ENCODE assay signal across 1 cellular context in the genomic region with DNA sequence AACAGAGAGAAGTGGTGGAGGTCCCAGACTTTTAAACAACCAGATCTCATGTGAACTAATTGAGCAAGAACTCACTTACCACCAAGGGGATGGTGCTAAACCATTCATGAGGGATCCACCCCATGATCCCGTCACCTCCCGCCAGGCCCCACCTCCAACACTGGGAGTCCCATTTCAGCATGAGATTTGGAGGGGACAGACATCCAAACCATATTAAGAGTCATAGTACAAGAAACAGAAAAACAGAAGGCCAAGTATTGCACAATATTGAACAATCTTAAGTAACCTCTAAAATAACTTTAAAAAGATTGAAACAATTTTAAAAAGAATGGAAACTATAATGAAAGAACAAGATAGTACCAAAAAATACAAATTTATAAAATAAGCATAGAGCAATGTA.
TF ChIP-seq lines count a peak whose summit lies in the region.

No MANE protein-coding gene starts in this region.

TF ChIP-seq in GM12878, 131 proteins besides CTCF, POLR2A, EP300 and RAD21:
- TF ChIP-seq SPI1 (IDR thresholded peaks at IDR 0.05; ENCODE audit: borderline replicate concordance, insufficient read depth, low read depth, low read length) (no peak), SUPT20H (IDR thresholded peaks at IDR 0.05; ENCODE audit: borderline replicate concordance, control insufficient read depth, low read depth, low read length) (no peak), SREBF1 (IDR thresholded peaks at IDR 0.05; ENCODE audit: low read length) (no peak), HDGF (IDR thresholded peaks at IDR 0.05) (no peak), TCF12 (IDR thresholded peaks at IDR 0.05; ENCODE audit: low read depth, low read length) (no peak), HDAC6 (IDR thresholded peaks at IDR 0.05; ENCODE audit: unreplicated experiment) (no peak), MEF2B (IDR thresholded peaks at IDR 0.05; ENCODE audit: partially characterized antibody, poor library complexity, severe bottlenecking) (no peak), STAT3 (IDR thresholded peaks at IDR 0.05; ENCODE audit: low read depth, low read length) (no peak), PAX8 (IDR thresholded peaks at IDR 0.05) (no peak), NFXL1 (IDR thresholded peaks at IDR 0.05; ENCODE audit: borderline replicate concordance) (no peak), SRF (IDR thresholded peaks at IDR 0.05; ENCODE audit: low read depth in 2 of 2, low read length in 2 of 2) (no peak), CBX5 (IDR thresholded peaks at IDR 0.05; ENCODE audit: low read depth) (no peak), EED (IDR thresholded peaks at IDR 0.05; ENCODE audit: low read depth) (no peak), LARP7 (IDR thresholded peaks at IDR 0.05) (no peak), BHLHE40 (IDR thresholded peaks at IDR 0.05; ENCODE audit: borderline replicate concordance in 1 of 2, low read depth in 2 of 2, low read length in 1 of 2) (no peak)
- TF ChIP-seq, protein P1, sequence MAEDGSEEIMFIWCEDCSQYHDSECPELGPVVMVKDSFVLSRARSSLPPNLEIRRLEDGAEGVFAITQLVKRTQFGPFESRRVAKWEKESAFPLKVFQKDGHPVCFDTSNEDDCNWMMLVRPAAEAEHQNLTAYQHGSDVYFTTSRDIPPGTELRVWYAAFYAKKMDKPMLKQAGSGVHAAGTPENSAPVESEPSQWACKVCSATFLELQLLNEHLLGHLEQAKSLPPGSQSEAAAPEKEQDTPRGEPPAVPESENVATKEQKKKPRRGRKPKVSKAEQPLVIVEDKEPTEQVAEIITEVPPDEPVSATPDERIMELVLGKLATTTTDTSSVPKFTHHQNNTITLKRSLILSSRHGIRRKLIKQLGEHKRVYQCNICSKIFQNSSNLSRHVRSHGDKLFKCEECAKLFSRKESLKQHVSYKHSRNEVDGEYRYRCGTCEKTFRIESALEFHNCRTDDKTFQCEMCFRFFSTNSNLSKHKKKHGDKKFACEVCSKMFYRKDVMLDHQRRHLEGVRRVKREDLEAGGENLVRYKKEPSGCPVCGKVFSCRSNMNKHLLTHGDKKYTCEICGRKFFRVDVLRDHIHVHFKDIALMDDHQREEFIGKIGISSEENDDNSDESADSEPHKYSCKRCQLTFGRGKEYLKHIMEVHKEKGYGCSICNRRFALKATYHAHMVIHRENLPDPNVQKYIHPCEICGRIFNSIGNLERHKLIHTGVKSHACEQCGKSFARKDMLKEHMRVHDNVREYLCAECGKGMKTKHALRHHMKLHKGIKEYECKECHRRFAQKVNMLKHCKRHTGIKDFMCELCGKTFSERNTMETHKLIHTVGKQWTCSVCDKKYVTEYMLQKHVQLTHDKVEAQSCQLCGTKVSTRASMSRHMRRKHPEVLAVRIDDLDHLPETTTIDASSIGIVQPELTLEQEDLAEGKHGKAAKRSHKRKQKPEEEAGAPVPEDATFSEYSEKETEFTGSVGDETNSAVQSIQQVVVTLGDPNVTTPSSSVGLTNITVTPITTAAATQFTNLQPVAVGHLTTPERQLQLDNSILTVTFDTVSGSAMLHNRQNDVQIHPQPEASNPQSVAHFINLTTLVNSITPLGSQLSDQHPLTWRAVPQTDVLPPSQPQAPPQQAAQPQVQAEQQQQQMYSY (CRISPR knock-in tag; IDR thresholded peaks at IDR 0.05), result no peak
- TF ChIP-seq, protein P2, sequence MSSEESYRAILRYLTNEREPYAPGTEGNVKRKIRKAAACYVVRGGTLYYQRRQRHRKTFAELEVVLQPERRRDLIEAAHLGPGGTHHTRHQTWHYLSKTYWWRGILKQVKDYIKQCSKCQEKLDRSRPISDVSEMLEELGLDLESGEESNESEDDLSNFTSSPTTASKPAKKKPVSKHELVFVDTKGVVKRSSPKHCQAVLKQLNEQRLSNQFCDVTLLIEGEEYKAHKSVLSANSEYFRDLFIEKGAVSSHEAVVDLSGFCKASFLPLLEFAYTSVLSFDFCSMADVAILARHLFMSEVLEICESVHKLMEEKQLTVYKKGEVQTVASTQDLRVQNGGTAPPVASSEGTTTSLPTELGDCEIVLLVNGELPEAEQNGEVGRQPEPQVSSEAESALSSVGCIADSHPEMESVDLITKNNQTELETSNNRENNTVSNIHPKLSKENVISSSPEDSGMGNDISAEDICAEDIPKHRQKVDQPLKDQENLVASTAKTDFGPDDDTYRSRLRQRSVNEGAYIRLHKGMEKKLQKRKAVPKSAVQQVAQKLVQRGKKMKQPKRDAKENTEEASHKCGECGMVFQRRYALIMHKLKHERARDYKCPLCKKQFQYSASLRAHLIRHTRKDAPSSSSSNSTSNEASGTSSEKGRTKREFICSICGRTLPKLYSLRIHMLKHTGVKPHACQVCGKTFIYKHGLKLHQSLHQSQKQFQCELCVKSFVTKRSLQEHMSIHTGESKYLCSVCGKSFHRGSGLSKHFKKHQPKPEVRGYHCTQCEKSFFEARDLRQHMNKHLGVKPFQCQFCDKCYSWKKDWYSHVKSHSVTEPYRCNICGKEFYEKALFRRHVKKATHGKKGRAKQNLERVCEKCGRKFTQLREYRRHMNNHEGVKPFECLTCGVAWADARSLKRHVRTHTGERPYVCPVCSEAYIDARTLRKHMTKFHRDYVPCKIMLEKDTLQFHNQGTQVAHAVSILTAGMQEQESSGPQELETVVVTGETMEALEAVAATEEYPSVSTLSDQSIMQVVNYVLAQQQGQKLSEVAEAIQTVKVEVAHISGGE (CRISPR knock-in tag; IDR thresholded peaks at IDR 0.05), result no peak
